3 cellular contexts compared by ENCODE assay signal in the genomic region with DNA sequence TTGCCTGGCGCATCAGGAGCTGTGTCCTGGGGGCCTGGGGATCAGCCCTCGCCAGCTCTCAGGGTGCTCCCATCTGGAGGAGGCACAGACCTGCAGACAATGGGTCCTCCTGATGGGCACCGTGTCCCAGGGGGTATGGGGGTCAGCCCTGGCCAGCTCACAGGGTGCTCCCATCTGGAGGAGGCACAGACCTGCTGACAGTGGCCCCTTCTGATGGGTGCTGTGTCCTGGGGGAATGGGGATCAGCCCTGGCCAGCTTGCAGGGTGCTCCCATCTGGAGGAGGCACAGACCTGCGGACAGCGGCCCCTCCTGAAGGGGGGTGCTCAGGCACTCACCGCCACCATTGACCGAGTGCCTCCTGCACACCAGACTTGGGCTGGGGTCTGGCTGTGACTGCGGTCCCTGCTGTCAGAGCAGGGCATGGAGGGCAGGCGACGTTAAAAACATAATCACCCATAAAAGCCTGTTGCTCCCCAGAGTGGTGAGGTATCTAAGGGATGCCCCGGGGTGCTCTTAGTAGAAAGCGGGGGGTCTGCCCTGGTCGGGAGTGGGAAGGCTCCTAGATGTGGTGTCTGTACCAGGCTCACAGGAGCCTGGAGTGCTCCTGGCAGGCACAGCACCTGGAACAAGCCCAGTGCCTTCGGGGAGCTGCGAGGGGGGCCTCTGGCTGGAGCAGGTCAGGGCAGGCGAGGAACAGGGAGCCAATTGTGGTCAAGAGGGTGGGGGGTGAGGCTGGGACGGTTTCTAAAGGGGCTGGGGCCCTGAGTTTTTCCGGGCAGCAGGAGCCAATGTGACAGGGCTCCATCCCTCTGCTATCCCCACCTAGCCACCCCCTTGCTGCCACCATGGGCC.
TF ChIP-seq lines count a peak whose summit lies in the region.

No MANE protein-coding gene starts in this region.

TF ChIP-seq in SK-N-SH, 30 proteins besides CTCF, POLR2A, EP300 and RAD21 (continued from another document):
- TF ChIP-seq MEF2A (IDR thresholded peaks at IDR 0.05; ENCODE audit: borderline replicate concordance, low read depth) (no peak), FOXJ3 (CRISPR knock-in tag; IDR thresholded peaks at IDR 0.05) (no peak), RFX5 (IDR thresholded peaks at IDR 0.05; ENCODE audit: low read length) (no peak), NFIC (IDR thresholded peaks at IDR 0.05; ENCODE audit: borderline replicate concordance) (no peak), MXI1 (IDR thresholded peaks at IDR 0.05; ENCODE audit: low read depth, low read length) (no peak), TAF1 (IDR thresholded peaks at IDR 0.05; ENCODE audit: borderline replicate concordance, low read depth, low read length) (no peak), EZH2phosphoT487 (IDR thresholded peaks at IDR 0.05; ENCODE audit: borderline replicate concordance, low read depth) (no peak), RXRA (IDR thresholded peaks at IDR 0.05; ENCODE audit: borderline replicate concordance, low read depth) (no peak), CHD2 (IDR thresholded peaks at IDR 0.05; ENCODE audit: low read length, partially characterized antibody) (no peak)

TF ChIP-seq in SK-N-SH treated with all-trans-retinoic acid at 6 μM for 48 hours, 23 proteins besides CTCF, POLR2A, EP300 and RAD21 (continued from another document):
- TF ChIP-seq, protein P1, sequence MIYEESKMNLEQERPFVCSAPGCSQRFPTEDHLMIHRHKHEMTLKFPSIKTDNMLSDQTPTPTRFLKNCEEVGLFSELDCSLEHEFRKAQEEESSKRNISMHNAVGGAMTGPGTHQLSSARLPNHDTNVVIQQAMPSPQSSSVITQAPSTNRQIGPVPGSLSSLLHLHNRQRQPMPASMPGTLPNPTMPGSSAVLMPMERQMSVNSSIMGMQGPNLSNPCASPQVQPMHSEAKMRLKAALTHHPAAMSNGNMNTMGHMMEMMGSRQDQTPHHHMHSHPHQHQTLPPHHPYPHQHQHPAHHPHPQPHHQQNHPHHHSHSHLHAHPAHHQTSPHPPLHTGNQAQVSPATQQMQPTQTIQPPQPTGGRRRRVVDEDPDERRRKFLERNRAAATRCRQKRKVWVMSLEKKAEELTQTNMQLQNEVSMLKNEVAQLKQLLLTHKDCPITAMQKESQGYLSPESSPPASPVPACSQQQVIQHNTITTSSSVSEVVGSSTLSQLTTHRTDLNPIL (CRISPR knock-in tag; IDR thresholded peaks at IDR 0.05; ENCODE audit: low read depth), result no peak
- TF ChIP-seq ZNF8 (CRISPR knock-in tag; IDR thresholded peaks at IDR 0.05) (no peak), ZFP3 (CRISPR knock-in tag; IDR thresholded peaks at IDR 0.05) (no peak), TCF4 (CRISPR knock-in tag; IDR thresholded peaks at IDR 0.05; ENCODE audit: borderline replicate concordance) (no peak)
- TF ChIP-seq, protein P2, sequence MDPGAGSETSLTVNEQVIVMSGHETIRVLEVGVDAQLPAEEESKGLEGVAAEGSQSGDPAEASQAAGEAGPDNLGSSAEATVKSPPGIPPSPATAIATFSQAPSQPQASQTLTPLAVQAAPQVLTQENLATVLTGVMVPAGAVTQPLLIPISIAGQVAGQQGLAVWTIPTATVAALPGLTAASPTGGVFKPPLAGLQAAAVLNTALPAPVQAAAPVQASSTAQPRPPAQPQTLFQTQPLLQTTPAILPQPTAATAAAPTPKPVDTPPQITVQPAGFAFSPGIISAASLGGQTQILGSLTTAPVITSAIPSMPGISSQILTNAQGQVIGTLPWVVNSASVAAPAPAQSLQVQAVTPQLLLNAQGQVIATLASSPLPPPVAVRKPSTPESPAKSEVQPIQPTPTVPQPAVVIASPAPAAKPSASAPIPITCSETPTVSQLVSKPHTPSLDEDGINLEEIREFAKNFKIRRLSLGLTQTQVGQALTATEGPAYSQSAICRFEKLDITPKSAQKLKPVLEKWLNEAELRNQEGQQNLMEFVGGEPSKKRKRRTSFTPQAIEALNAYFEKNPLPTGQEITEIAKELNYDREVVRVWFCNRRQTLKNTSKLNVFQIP (CRISPR knock-in tag; IDR thresholded peaks at IDR 0.05; ENCODE audit: borderline replicate concordance, low read depth), result no peak

TF ChIP-seq in H1, 55 proteins besides CTCF, POLR2A, EP300 and RAD21 (continued from another document):
- TF ChIP-seq, protein P3, sequence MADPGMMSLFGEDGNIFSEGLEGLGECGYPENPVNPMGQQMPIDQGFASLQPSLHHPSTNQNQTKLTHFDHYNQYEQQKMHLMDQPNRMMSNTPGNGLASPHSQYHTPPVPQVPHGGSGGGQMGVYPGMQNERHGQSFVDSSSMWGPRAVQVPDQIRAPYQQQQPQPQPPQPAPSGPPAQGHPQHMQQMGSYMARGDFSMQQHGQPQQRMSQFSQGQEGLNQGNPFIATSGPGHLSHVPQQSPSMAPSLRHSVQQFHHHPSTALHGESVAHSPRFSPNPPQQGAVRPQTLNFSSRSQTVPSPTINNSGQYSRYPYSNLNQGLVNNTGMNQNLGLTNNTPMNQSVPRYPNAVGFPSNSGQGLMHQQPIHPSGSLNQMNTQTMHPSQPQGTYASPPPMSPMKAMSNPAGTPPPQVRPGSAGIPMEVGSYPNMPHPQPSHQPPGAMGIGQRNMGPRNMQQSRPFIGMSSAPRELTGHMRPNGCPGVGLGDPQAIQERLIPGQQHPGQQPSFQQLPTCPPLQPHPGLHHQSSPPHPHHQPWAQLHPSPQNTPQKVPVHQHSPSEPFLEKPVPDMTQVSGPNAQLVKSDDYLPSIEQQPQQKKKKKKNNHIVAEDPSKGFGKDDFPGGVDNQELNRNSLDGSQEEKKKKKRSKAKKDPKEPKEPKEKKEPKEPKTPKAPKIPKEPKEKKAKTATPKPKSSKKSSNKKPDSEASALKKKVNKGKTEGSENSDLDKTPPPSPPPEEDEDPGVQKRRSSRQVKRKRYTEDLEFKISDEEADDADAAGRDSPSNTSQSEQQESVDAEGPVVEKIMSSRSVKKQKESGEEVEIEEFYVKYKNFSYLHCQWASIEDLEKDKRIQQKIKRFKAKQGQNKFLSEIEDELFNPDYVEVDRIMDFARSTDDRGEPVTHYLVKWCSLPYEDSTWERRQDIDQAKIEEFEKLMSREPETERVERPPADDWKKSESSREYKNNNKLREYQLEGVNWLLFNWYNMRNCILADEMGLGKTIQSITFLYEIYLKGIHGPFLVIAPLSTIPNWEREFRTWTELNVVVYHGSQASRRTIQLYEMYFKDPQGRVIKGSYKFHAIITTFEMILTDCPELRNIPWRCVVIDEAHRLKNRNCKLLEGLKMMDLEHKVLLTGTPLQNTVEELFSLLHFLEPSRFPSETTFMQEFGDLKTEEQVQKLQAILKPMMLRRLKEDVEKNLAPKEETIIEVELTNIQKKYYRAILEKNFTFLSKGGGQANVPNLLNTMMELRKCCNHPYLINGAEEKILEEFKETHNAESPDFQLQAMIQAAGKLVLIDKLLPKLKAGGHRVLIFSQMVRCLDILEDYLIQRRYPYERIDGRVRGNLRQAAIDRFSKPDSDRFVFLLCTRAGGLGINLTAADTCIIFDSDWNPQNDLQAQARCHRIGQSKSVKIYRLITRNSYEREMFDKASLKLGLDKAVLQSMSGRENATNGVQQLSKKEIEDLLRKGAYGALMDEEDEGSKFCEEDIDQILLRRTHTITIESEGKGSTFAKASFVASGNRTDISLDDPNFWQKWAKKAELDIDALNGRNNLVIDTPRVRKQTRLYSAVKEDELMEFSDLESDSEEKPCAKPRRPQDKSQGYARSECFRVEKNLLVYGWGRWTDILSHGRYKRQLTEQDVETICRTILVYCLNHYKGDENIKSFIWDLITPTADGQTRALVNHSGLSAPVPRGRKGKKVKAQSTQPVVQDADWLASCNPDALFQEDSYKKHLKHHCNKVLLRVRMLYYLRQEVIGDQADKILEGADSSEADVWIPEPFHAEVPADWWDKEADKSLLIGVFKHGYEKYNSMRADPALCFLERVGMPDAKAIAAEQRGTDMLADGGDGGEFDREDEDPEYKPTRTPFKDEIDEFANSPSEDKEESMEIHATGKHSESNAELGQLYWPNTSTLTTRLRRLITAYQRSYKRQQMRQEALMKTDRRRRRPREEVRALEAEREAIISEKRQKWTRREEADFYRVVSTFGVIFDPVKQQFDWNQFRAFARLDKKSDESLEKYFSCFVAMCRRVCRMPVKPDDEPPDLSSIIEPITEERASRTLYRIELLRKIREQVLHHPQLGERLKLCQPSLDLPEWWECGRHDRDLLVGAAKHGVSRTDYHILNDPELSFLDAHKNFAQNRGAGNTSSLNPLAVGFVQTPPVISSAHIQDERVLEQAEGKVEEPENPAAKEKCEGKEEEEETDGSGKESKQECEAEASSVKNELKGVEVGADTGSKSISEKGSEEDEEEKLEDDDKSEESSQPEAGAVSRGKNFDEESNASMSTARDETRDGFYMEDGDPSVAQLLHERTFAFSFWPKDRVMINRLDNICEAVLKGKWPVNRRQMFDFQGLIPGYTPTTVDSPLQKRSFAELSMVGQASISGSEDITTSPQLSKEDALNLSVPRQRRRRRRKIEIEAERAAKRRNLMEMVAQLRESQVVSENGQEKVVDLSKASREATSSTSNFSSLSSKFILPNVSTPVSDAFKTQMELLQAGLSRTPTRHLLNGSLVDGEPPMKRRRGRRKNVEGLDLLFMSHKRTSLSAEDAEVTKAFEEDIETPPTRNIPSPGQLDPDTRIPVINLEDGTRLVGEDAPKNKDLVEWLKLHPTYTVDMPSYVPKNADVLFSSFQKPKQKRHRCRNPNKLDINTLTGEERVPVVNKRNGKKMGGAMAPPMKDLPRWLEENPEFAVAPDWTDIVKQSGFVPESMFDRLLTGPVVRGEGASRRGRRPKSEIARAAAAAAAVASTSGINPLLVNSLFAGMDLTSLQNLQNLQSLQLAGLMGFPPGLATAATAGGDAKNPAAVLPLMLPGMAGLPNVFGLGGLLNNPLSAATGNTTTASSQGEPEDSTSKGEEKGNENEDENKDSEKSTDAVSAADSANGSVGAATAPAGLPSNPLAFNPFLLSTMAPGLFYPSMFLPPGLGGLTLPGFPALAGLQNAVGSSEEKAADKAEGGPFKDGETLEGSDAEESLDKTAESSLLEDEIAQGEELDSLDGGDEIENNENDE (IDR thresholded peaks at IDR 0.05; ENCODE audit: insufficient replicate concordance, low read length), result no peak
- no peak for TF ChIP-seq KDM5A (IDR thresholded peaks at IDR 0.05; ENCODE audit: low read length)
